In genomic region chr15:32585844-32586243, GRCh38 we compare ENCODE assay signal across 11 cellular contexts. TPM values are rescaled to one million over a fixed set of nuclear protein-coding genes. Genes with fewer than 3 reads are reported as not detected.
DNase-seq lines count a peak whose midpoint lies in the region; ATAC-seq, FAIRE-seq and TF ChIP-seq lines count a peak whose summit lies in the region.
"Not testable (repeated sequence)": the region's sequence is repeated elsewhere in the genome, so short reads cannot be mapped to it uniquely, and the experiment has no call there.
"Had no signal": no experiment of that assay in that cellular context is flagged by ENCODE, and none has a peak within 500 bp of the region (broad histone marks: within the 10 kb centered on the region; RNA-seq: fewer than 3 reads in every experiment).

No MANE protein-coding gene starts in this region.

- FAIRE-seq in bronchial epithelial cell (lab: Jason Lieb, UNC): not testable (repeated sequence)

- TF ChIP-seq POLR2A in thyroid gland (IDR thresholded peaks at IDR 0.05): peak in 1 of 2 donors; percentile 30

- not testable (repeated sequence) for DNase-seq in HL-60 (ENCODE audit: low read depth in 1 of 2, low spot score in 1 of 2); natural killer cell
- DNase-seq in astrocyte of the hippocampus (ENCODE audit: low read depth, low spot score) (peak; percentile 11), bronchial epithelial cell (ENCODE audit: low read depth) (peak; percentile 57), epithelial cell of esophagus (ENCODE audit: low read depth) (peak; percentile 39), medulla oblongata (ENCODE audit: extremely low spot score) (peak; percentile 1), thyroid gland (peak in 1 of 2 donors; percentile 81)

- ATAC-seq in natural killer cell: not testable (repeated sequence)

- H3K4me3 ChIP-seq in HL-60 (replicated peaks; ENCODE audit: insufficient read depth, low read length); bronchial epithelial cell (ENCODE audit: low read depth, low read length); epithelial cell of esophagus (ENCODE audit: low read length); thyroid gland (replicated peaks in 1 of 3): not testable (repeated sequence)

- not testable (repeated sequence) for H3K4me1 ChIP-seq in thyroid gland

- H3K27ac ChIP-seq in HL-60 (replicated peaks) (peak overlapping the region; percentile 46), thyroid gland (peak overlapping the region in 2 of 3 donors; percentile 61 to 83)

- H3K27ac Mint-ChIP-seq in natural killer cell: peak overlapping the region in 1 of 2 donors; percentile 72

- H3K9me3 Mint-ChIP-seq in natural killer cell: not testable (repeated sequence)

- TF ChIP-seq CTCF in HL-60 (IDR thresholded peaks at IDR 0.05; ENCODE audit: insufficient read depth, low read length); bronchial epithelial cell (IDR thresholded peaks at IDR 0.05; ENCODE audit: insufficient read depth, low read length, severe bottlenecking); epithelial cell of esophagus (IDR thresholded peaks at IDR 0.05; ENCODE audit: insufficient read depth, low read depth, low read length, missing control alignments); natural killer cell (IDR thresholded peaks at IDR 0.05); thyroid gland (IDR thresholded peaks at IDR 0.05): not testable (repeated sequence)

- H3K27me3 ChIP-seq in HL-60 (ENCODE audit: insufficient read depth, poor library complexity, severe bottlenecking); bronchial epithelial cell (ENCODE audit: control insufficient read depth, insufficient read depth, low read length); thyroid gland: not testable (repeated sequence)

- not testable (repeated sequence) for H3K4me1 Mint-ChIP-seq in natural killer cell

- H3K36me3 ChIP-seq in bronchial epithelial cell (ENCODE audit: control insufficient read depth, insufficient read depth, low read length); thyroid gland: not testable (repeated sequence)

- not testable (repeated sequence) for H3K27me3 Mint-ChIP-seq in natural killer cell (ENCODE audit: low read depth in 2 of 2)

- 37% methylated on average over 3 of the region's 4 CpGs; no CpG with 5 or more reads in 1 of the 2 donors for WGBS in thyroid gland, 2 donors

- intact Hi-C loops in natural killer cell (cut with micrococcal nuclease); thyroid gland (cut with DNase I): not testable (repeated sequence)

- peak overlapping the region; percentile 25 for H3K4me3 Mint-ChIP-seq in natural killer cell

- not testable (repeated sequence) for H3K36me3 Mint-ChIP-seq in natural killer cell

- H3K9me3 ChIP-seq in thyroid gland: not testable (repeated sequence)

RNA-seq across cellular contexts. Expression of gene GOLGA8N, which starts 7.4 kb away (rescaled TPM):
- 1.6 and 5.2 TPM in 2 replicates for total RNA-seq in bronchial epithelial cell
- total RNA-seq in natural killer cell: 100 to 1,000 TPM in 1 of 3 donors, 10 to 100 TPM in 2; 50.5 to 238 (median 72.9) TPM
- total RNA-seq in thyroid gland: 100 to 1,000 TPM in 1 of 4 donors, 10 to 100 TPM in 3; 28.9 to 380 (median 80.8) TPM

RNA-seq across cellular contexts. Expression of gene ARHGAP11A, which starts 29.5 kb away (rescaled TPM):
- total RNA-seq in bronchial epithelial cell (1.1 and 1.2 TPM in 2 replicates), natural killer cell (1 to 10 TPM; 1.4 to 8.1 (median 5.6) TPM), thyroid gland (1 to 10 TPM; 2.0 to 8.2 (median 4.8) TPM)

RNA-seq across cellular contexts. Expression of gene SCG5, which starts 55.7 kb away (rescaled TPM):
- total RNA-seq in bronchial epithelial cell (3.7 and 11.8 TPM in 2 replicates), natural killer cell (not detected), thyroid gland (10 to 100 TPM in 2 of 4 donors, 1 to 10 TPM in 2; 2.7 to 11.8 (median 8.3) TPM)
- total RNA-seq: B cell; Calu3; CD4-positive, alpha-beta T cell; CD8-positive, alpha-beta T cell had no signal
